Comparison of ENCODE assay signal across 22 cellular contexts in the genomic region with DNA sequence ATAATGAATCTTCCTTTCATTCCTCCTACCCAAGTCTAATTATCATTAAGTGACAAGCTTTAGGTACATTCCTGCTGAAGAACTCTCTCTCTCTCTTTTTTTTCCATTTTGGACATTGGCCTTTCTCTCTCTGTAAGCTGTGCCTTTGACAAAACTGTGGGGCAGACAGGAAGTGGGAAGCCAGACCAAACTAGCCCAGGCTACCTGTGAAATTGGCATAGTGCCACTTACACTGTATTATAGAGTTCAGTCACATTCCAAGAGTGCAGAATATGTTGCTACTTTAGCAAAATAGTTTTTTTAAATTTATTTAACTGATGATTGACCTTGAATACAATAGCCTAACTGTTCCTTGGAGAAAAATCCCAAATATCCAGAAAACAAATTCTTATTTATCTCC.
"Had no signal": no experiment of that assay in that cellular context is flagged by ENCODE, and none has a peak within 500 bp of the region (broad histone marks: within the 10 kb centered on the region; RNA-seq: fewer than 3 reads in every experiment).

No MANE protein-coding gene starts in this region.

- H3K27ac Mint-ChIP-seq: activated B cell treated with CpG ODN at 0.5 μM for 24 hours; activated CD4-positive, alpha-beta memory T cell treated with anti-CD3 and anti-CD28 coated beads, Interleukin-2, amount 10 ng/mL, durations not matched to agents 7 days and 5 days; activated CD8-positive, alpha-beta memory T cell treated with anti-CD3 and anti-CD28 coated beads, Interleukin-2, amount 10 ng/mL, durations not matched to agents 7 days and 5 days; activated naive CD8-positive, alpha-beta T cell treated with anti-CD3 and anti-CD28 coated beads for 36 hours; activated T-helper 17 cell treated with anti-CD3 and anti-CD28 coated beads, Interleukin-2, amount 50 U/mL, for 72 hours; natural killer cell; stimulated activated naive CD8-positive, alpha-beta T cell treated with anti-CD3 and anti-CD28 coated beads, Interleukin-15, amount 100 ng/mL, for 72 hours had no signal

- H3K4me1 Mint-ChIP-seq: activated B cell treated with CpG ODN at 0.5 μM for 24 hours; activated CD4-positive, alpha-beta memory T cell treated with anti-CD3 and anti-CD28 coated beads, Interleukin-2, amount 10 ng/mL, durations not matched to agents 7 days and 5 days; activated CD8-positive, alpha-beta memory T cell treated with anti-CD3 and anti-CD28 coated beads, Interleukin-2, amount 10 ng/mL, durations not matched to agents 7 days and 5 days; activated naive CD8-positive, alpha-beta T cell treated with anti-CD3 and anti-CD28 coated beads for 36 hours; activated T-helper 17 cell treated with anti-CD3 and anti-CD28 coated beads, Interleukin-2, amount 50 U/mL, for 72 hours; natural killer cell; stimulated activated naive CD8-positive, alpha-beta T cell treated with anti-CD3 and anti-CD28 coated beads, Interleukin-15, amount 100 ng/mL, for 72 hours had no signal

- H3K4me1 ChIP-seq: parathyroid adenoma, suprapubic skin had no signal

- H3K4me3 Mint-ChIP-seq: activated B cell treated with CpG ODN at 0.5 μM for 24 hours; activated CD4-positive, alpha-beta memory T cell treated with anti-CD3 and anti-CD28 coated beads, Interleukin-2, amount 10 ng/mL, durations not matched to agents 7 days and 5 days; activated CD8-positive, alpha-beta memory T cell treated with anti-CD3 and anti-CD28 coated beads, Interleukin-2, amount 10 ng/mL, durations not matched to agents 7 days and 5 days; activated naive CD8-positive, alpha-beta T cell treated with anti-CD3 and anti-CD28 coated beads for 36 hours; activated T-helper 17 cell treated with anti-CD3 and anti-CD28 coated beads, Interleukin-2, amount 50 U/mL, for 72 hours; natural killer cell; stimulated activated naive CD8-positive, alpha-beta T cell treated with anti-CD3 and anti-CD28 coated beads, Interleukin-15, amount 100 ng/mL, for 72 hours had no signal

- H3K9ac ChIP-seq: parathyroid adenoma had no signal

- H3K27me3 ChIP-seq: suprapubic skin had no signal

- H3K9me3 Mint-ChIP-seq: activated B cell treated with CpG ODN at 0.5 μM for 24 hours had no signal

- DNase-seq: activated B cell treated with CpG ODN at 0.5 μM for 24 hours; activated CD4-positive, alpha-beta memory T cell treated with anti-CD3 and anti-CD28 coated beads, Interleukin-2, amount 10 ng/mL, durations not matched to agents 7 days and 5 days; activated CD4-positive, alpha-beta T cell treated with anti-CD3 and anti-CD28 coated beads for 4 hours; activated CD8-positive, alpha-beta memory T cell treated with anti-CD3 and anti-CD28 coated beads, Interleukin-2, amount 10 ng/mL, durations not matched to agents 7 days and 5 days; activated naive CD4-positive, alpha-beta T cell; activated naive CD8-positive, alpha-beta T cell treated with anti-CD3 and anti-CD28 coated beads for 36 hours; amniotic stem cell; caudate nucleus; dorsolateral prefrontal cortex; erythroblast; foreskin melanocyte; head of caudate nucleus; mesenchymal stem cell; natural killer cell; stimulated activated CD4-positive, alpha-beta T cell treated with anti-CD3 and anti-CD28 coated beads, Interleukin-4, amount 100 ng/mL, for 1 hour; stimulated activated naive CD8-positive, alpha-beta T cell treated with anti-CD3 and anti-CD28 coated beads, Interleukin-15, amount 100 ng/mL, for 72 hours; trophoblast cell had no signal

- H3K4me3 ChIP-seq: dorsolateral prefrontal cortex, smooth muscle cell, suprapubic skin had no signal

- H3K36me3 Mint-ChIP-seq: activated CD8-positive, alpha-beta memory T cell treated with anti-CD3 and anti-CD28 coated beads, Interleukin-2, amount 10 ng/mL, durations not matched to agents 7 days and 5 days; activated naive CD8-positive, alpha-beta T cell treated with anti-CD3 and anti-CD28 coated beads for 36 hours; natural killer cell had no signal

- ATAC-seq: activated CD8-positive, alpha-beta memory T cell treated with anti-CD3 and anti-CD28 coated beads, Interleukin-2, amount 10 ng/mL, durations not matched to agents 7 days and 5 days; activated T-helper 17 cell treated with anti-CD3 and anti-CD28 coated beads, Interleukin-2, amount 50 U/mL, for 72 hours; natural killer cell; sciatic nerve; stimulated activated naive CD8-positive, alpha-beta T cell treated with anti-CD3 and anti-CD28 coated beads, Interleukin-15, amount 100 ng/mL, for 72 hours had no signal

- H3K27me3 Mint-ChIP-seq: activated B cell treated with CpG ODN at 0.5 μM for 24 hours; activated CD4-positive, alpha-beta memory T cell treated with anti-CD3 and anti-CD28 coated beads, Interleukin-2, amount 10 ng/mL, durations not matched to agents 7 days and 5 days; activated CD8-positive, alpha-beta memory T cell treated with anti-CD3 and anti-CD28 coated beads, Interleukin-2, amount 10 ng/mL, durations not matched to agents 7 days and 5 days; activated naive CD8-positive, alpha-beta T cell treated with anti-CD3 and anti-CD28 coated beads for 36 hours; activated T-helper 17 cell treated with anti-CD3 and anti-CD28 coated beads, Interleukin-2, amount 50 U/mL, for 72 hours; stimulated activated naive CD8-positive, alpha-beta T cell treated with anti-CD3 and anti-CD28 coated beads, Interleukin-15, amount 100 ng/mL, for 72 hours had no signal

- H3K27ac ChIP-seq: dorsolateral prefrontal cortex, parathyroid adenoma, suprapubic skin had no signal

- H3K36me3 ChIP-seq: suprapubic skin had no signal
